ENCODE assay signal across 8 cellular contexts in genomic region chr2:191566347-191566746, GRCh38.
A peak's percentile ranks its signal among the peaks of the same experiment; 100 is the strongest.
DNase-seq lines count a peak whose midpoint lies in the region; ATAC-seq lines count a peak whose summit lies in the region.

No MANE protein-coding gene starts in this region.

- H3K36me3 ChIP-seq in effector memory CD4-positive, alpha-beta T cell (ENCODE audit: control insufficient read depth, insufficient read depth, low read length) = no peaks in the 10 kb centered on the region

- peaks cover 8% of the 10 kb centered on the region for H3K4me1 ChIP-seq in effector memory CD4-positive, alpha-beta T cell (ENCODE audit: control insufficient read depth, insufficient read depth, low read length, poor library complexity, severe bottlenecking)

- H3K9me3 ChIP-seq in effector memory CD4-positive, alpha-beta T cell (ENCODE audit: control insufficient read depth, low read length) = no peaks in the 10 kb centered on the region

- no peaks in the 10 kb centered on the region for H3K36me3 Mint-ChIP-seq in stimulated activated naive B cell treated with anti-CD40 and anti-IgM and Interleukin-4, amounts not matched to agents 10 μg/mL and 1 μg/mL and 100 μg/mL, for 72 hours

- H3K27me3 ChIP-seq in effector memory CD4-positive, alpha-beta T cell (replicated peaks; ENCODE audit: control insufficient read depth, insufficient read depth, low read length, poor library complexity, severe bottlenecking) = no peaks in the 10 kb centered on the region

- DNase-seq in Ammon's horn (ENCODE audit: low spot score) = peak; percentile 59
- peak; percentile 42 for DNase-seq in NCI-H69 (lab: John Stamatoyannopoulos, UW)
- DNase-seq in activated CD4-positive, alpha-beta T cell treated with anti-CD3 and anti-CD28 coated beads, Interleukin-2, amount 50 U/mL, for 48 hours = peak; percentile 74 to 80
- peak; percentile 35 to 47 (median 40) for DNase-seq in effector memory CD4-positive, alpha-beta T cell
- DNase-seq in mucosa of gallbladder (ENCODE audit: low spot score) = peak; percentile 44
- peak; percentile 50 for DNase-seq in stimulated activated naive B cell treated with anti-CD40 and anti-IgM and Interleukin-4, amounts not matched to agents 10 μg/mL and 1 μg/mL and 100 μg/mL, for 72 hours

- H3K4me1 Mint-ChIP-seq in stimulated activated naive B cell treated with anti-CD40 and anti-IgM and Interleukin-4, amounts not matched to agents 10 μg/mL and 1 μg/mL and 100 μg/mL, for 72 hours = peaks cover 16 to 27% of the 10 kb centered on the region in 2 donors

- H3K9me3 Mint-ChIP-seq in stimulated activated naive B cell treated with anti-CD40 and anti-IgM and Interleukin-4, amounts not matched to agents 10 μg/mL and 1 μg/mL and 100 μg/mL, for 72 hours = no peaks in the 10 kb centered on the region

- H3K27ac Mint-ChIP-seq in stimulated activated naive B cell treated with anti-CD40 and anti-IgM and Interleukin-4, amounts not matched to agents 10 μg/mL and 1 μg/mL and 100 μg/mL, for 72 hours = no peak overlapping the region

- peak; percentile 76 for ATAC-seq in GM18909 (IDR thresholded peaks at IDR 0.05; ENCODE audit: poor library complexity, unreplicated experiment)
- peak; percentile 70 for ATAC-seq in HG03196 (IDR thresholded peaks at IDR 0.05; ENCODE audit: unreplicated experiment)
- peak; percentile 79 to 82 for ATAC-seq in stimulated activated naive B cell treated with anti-CD40 and anti-IgM and Interleukin-4, amounts not matched to agents 10 μg/mL and 1 μg/mL and 100 μg/mL, for 72 hours (replicated peaks)

- no peak overlapping the region for H3K4me3 ChIP-seq in effector memory CD4-positive, alpha-beta T cell (ENCODE audit: insufficient read depth, low read depth, low read length, poor library complexity, severe bottlenecking)

- no peak overlapping the region for H3K4me3 Mint-ChIP-seq in stimulated activated naive B cell treated with anti-CD40 and anti-IgM and Interleukin-4, amounts not matched to agents 10 μg/mL and 1 μg/mL and 100 μg/mL, for 72 hours

- peaks cover 9 to 19% of the 10 kb centered on the region in 2 donors for H3K27me3 Mint-ChIP-seq in stimulated activated naive B cell treated with anti-CD40 and anti-IgM and Interleukin-4, amounts not matched to agents 10 μg/mL and 1 μg/mL and 100 μg/mL, for 72 hours

- no peak overlapping the region for H3K27ac ChIP-seq in effector memory CD4-positive, alpha-beta T cell (ENCODE audit: insufficient read depth, low read length, poor library complexity, severe bottlenecking)
